Comparison of ENCODE assay signal across 9 cellular contexts in genomic region chr5:97192580-97193421, GRCh38. TPM values are rescaled to one million over a fixed set of nuclear protein-coding genes. Genes with fewer than 3 reads are reported as not detected.
A peak's percentile ranks its signal among the peaks of the same experiment; 100 is the strongest.
DNase-seq lines count a peak whose midpoint lies in the region; ATAC-seq, FAIRE-seq and TF ChIP-seq lines count a peak whose summit lies in the region.
"Had no signal": no experiment of that assay in that cellular context is flagged by ENCODE, and none has a peak within 500 bp of the region (broad histone marks: within the 10 kb centered on the region; RNA-seq: fewer than 3 reads in every experiment).

No MANE protein-coding gene starts in this region.

- H3K4me1 ChIP-seq in SK-N-SH (ENCODE audit: control insufficient read depth in 1 of 2, insufficient read depth in 2 of 2, low read depth in 1 of 2, low read length in 1 of 2): peaks cover 0 to 3% of the 10 kb centered on the region in 2 experiments; a peak in 1 of 4 replicates
- no peaks in the 10 kb centered on the region for H3K4me1 ChIP-seq in gastroesophageal sphincter
- H3K4me1 ChIP-seq in adrenal gland (replicated peaks in 1 of 2): no peaks in the 10 kb centered on the region

- H3K4me2 ChIP-seq in SK-N-SH: no peak overlapping the region

- no peaks in the 10 kb centered on the region for H3K9me2 ChIP-seq in SK-N-SH

- TF ChIP-seq RAD21 in SK-N-SH (IDR thresholded peaks at IDR 0.05; ENCODE audit: low read length): no peak

- no peak for FAIRE-seq in bronchial epithelial cell (lab: Jason Lieb, UNC)

- H2AFZ ChIP-seq in SK-N-SH (ENCODE audit: low read depth): no peak overlapping the region

- TF ChIP-seq POLR2A in gastroesophageal sphincter (IDR thresholded peaks at IDR 0.05): no peak
- TF ChIP-seq POLR2A in adrenal gland (IDR thresholded peaks at IDR 0.05): no peak

- CTCF ChIA-PET in SK-N-SH (lab: Yijun Ruan, JAX): interaction anchor here (1.4 kb wide), 1 partner anchor 38 kb away, joined by 4 read pairs; no protein-coding TSS in a partner anchor

- no peak overlapping the region for H3K9ac ChIP-seq in SK-N-SH

- H4K20me1 ChIP-seq in SK-N-SH (ENCODE audit: insufficient read depth): no peaks in the 10 kb centered on the region

- intact Hi-C loops in adrenal gland (cut with DNase I): no loop called here

- DNase-seq in bronchial epithelial cell (ENCODE audit: low read depth) (peak; percentile 54), cerebellar cortex (ENCODE audit: low spot score) (no peak), SK-N-SH (no peak), adrenal gland (no peak)
- DNase-seq: activated CD4-positive, CD25-positive, alpha-beta regulatory T cell treated with anti-CD3 and anti-CD28 coated beads, Interleukin-2, amount 50 U/mL, for 72 hours had no signal

- H3K4me3 ChIP-seq in bronchial epithelial cell (ENCODE audit: low read depth, low read length) (no peak overlapping the region), SK-N-SH (ENCODE audit: low read depth in 2 of 2, low read length in 1 of 2) (no peak overlapping the region), gastroesophageal sphincter (no peak overlapping the region), adrenal gland (no peak overlapping the region)

- WGBS in SK-N-SH (ENCODE audit: low lambda C conversion rate): 47% methylated on average over 7 of the region's 7 CpGs
- WGBS in gastroesophageal sphincter (ENCODE audit: low coverage in 1 of 2), 2 donors: 84% methylated on average over 2 of the region's 7 CpGs; no CpG with 5 or more reads in 1 of the 2 donors
- WGBS in adrenal gland, 4 donors: 73 to 80% (median 77%) methylated on average over 4 to 7 of the region's 7 CpGs

- ATAC-seq in GM21423 (IDR thresholded peaks at IDR 0.05; ENCODE audit: unreplicated experiment) (peak; percentile 89), HG03558 (IDR thresholded peaks at IDR 0.05; ENCODE audit: extremely low read depth, unreplicated experiment) (peak; percentile 36), gastroesophageal sphincter (no peak)

- H3K9me3 ChIP-seq in SK-N-SH: no peaks in the 10 kb centered on the region
- H3K9me3 ChIP-seq in gastroesophageal sphincter: peaks cover 0 to 7% (median 0%) of the 10 kb centered on the region in 3 donors
- no peaks in the 10 kb centered on the region for H3K9me3 ChIP-seq in adrenal gland (replicated peaks in 1 of 3)

- H3K27ac ChIP-seq in C4-2B (peak overlapping the region; percentile 7; the same call in 1 of the 2 replicates), SK-N-SH (ENCODE audit: low read depth in 2 of 2, low read length in 1 of 2) (no peak overlapping the region), gastroesophageal sphincter (no peak overlapping the region), adrenal gland (no peak overlapping the region)

- no peaks in the 10 kb centered on the region for H3K27me3 ChIP-seq in bronchial epithelial cell (ENCODE audit: control insufficient read depth, insufficient read depth, low read length)
- H3K27me3 ChIP-seq in SK-N-SH (ENCODE audit: insufficient read depth): no peaks in the 10 kb centered on the region
- no peaks in the 10 kb centered on the region for H3K27me3 ChIP-seq in gastroesophageal sphincter
- no peaks in the 10 kb centered on the region for H3K27me3 ChIP-seq in adrenal gland

- H3K36me3 ChIP-seq in bronchial epithelial cell (ENCODE audit: control insufficient read depth, insufficient read depth, low read length) (no peaks in the 10 kb centered on the region), SK-N-SH (replicated peaks in 1 of 2; ENCODE audit: control insufficient read depth in 1 of 2, insufficient read depth in 2 of 2, low read length in 1 of 2) (no peaks in the 10 kb centered on the region), gastroesophageal sphincter (no peaks in the 10 kb centered on the region), adrenal gland (replicated peaks in 1 of 2) (no peaks in the 10 kb centered on the region)

- POLR2A ChIA-PET in SK-N-SH (lab: Yijun Ruan, JAX): interaction anchor here (0.6 to 1.5 kb wide), 2 partner anchors 9 to 1927 kb away, joined by 3 read pairs; partner anchors contain the start of gene RIOK2

- TF ChIP-seq CTCF in C4-2B (conservative IDR thresholded peaks at IDR 0.05): no peak
- no peak for TF ChIP-seq CTCF in bronchial epithelial cell (IDR thresholded peaks at IDR 0.05; ENCODE audit: insufficient read depth, low read length, severe bottlenecking)
- no peak for TF ChIP-seq CTCF in SK-N-SH (IDR thresholded peaks at IDR 0.05)
- TF ChIP-seq CTCF in gastroesophageal sphincter (IDR thresholded peaks at IDR 0.05): no peak
- no peak for TF ChIP-seq CTCF in adrenal gland (IDR thresholded peaks at IDR 0.05)

- no peak for TF ChIP-seq EP300 in SK-N-SH (IDR thresholded peaks at IDR 0.05; ENCODE audit: borderline replicate concordance in 1 of 2, low read depth in 1 of 2, low read length in 1 of 2)
- TF ChIP-seq EP300 in gastroesophageal sphincter (IDR thresholded peaks at IDR 0.05): no peak

- H3F3A ChIP-seq in SK-N-SH (replicated peaks; ENCODE audit: insufficient read depth): no peaks in the 10 kb centered on the region

- no peaks in the 10 kb centered on the region for H3K79me2 ChIP-seq in SK-N-SH (ENCODE audit: insufficient read depth)

TF ChIP-seq in SK-N-SH, 30 proteins besides CTCF, POLR2A, EP300 and RAD21:
- no peak for TF ChIP-seq YY1 (IDR thresholded peaks at IDR 0.05; ENCODE audit: low read depth)
- no peak for TF ChIP-seq RXRA (IDR thresholded peaks at IDR 0.05; ENCODE audit: borderline replicate concordance, low read depth)
- no peak for TF ChIP-seq ELF1 (IDR thresholded peaks at IDR 0.05)
- no peak for TF ChIP-seq EZH2phosphoT487 (IDR thresholded peaks at IDR 0.05; ENCODE audit: borderline replicate concordance, low read depth)
- no peak for TF ChIP-seq USF2 (IDR thresholded peaks at IDR 0.05; ENCODE audit: borderline replicate concordance, low read depth, low read length)
- TF ChIP-seq GATA2 (CRISPR knock-in tag; IDR thresholded peaks at IDR 0.05): no peak
- no peak for TF ChIP-seq ZBTB33 (IDR thresholded peaks at IDR 0.05; ENCODE audit: borderline replicate concordance, low read depth)
TF ChIP-seq in SK-N-SH: peak in this region for 0.

RNA-seq across cellular contexts. Expression of gene RIOK2, which starts 9.8 kb away (rescaled TPM):
- total RNA-seq in bronchial epithelial cell (16.1 and 17.6 TPM in 2 replicates), gastroesophageal sphincter (10 to 100 TPM; 11.2 to 45.9 (median 26.0) TPM), adrenal gland (10 to 100 TPM in 7 of 8 donors, 1 to 10 TPM in 1; 4.2 to 28.5 (median 21.5) TPM)
- polyA plus RNA-seq in SK-N-SH (2012; rRNA removed) (5.6 and 5.9 TPM in 2 replicates), adrenal gland (10 to 100 TPM; 18.5 to 35.2 (median 21.5) TPM)
- polyA plus RNA-seq in SK-N-SH (2012; cell fraction: cytosol; rRNA removed): 6.8 and 11.7 TPM in 2 replicates
- 3.7 and 7.7 TPM in 2 replicates for polyA plus RNA-seq in SK-N-SH (2012; cell fraction: nucleus; rRNA removed)

RNA-seq across cellular contexts. Expression of gene LIX1, which starts 50.4 kb away (rescaled TPM):
- total RNA-seq in bronchial epithelial cell: not detected in 2 replicates
- 0.02 TPM in 1 of 2 replicates, not detected in the other for polyA plus RNA-seq in SK-N-SH (2012; rRNA removed)
- 0.01 TPM in 2 replicates for polyA plus RNA-seq in SK-N-SH (2012; cell fraction: cytosol; rRNA removed)
- 0.01 TPM in 1 of 2 replicates, not detected in the other for polyA plus RNA-seq in SK-N-SH (2012; cell fraction: nucleus; rRNA removed)
- 1 to 10 TPM in 1 of 4 donors, under 1 TPM in 2, not detected in 1; 0.08 to 1.1 (median 0.67) TPM for total RNA-seq in gastroesophageal sphincter
- total RNA-seq in adrenal gland: not detected
- under 1 TPM in 2 of 3 donors, not detected in 1; 0.03 to 0.18 TPM for polyA plus RNA-seq in adrenal gland
